Comparison of ENCODE assay signal across 23 cellular contexts in the genomic region with DNA sequence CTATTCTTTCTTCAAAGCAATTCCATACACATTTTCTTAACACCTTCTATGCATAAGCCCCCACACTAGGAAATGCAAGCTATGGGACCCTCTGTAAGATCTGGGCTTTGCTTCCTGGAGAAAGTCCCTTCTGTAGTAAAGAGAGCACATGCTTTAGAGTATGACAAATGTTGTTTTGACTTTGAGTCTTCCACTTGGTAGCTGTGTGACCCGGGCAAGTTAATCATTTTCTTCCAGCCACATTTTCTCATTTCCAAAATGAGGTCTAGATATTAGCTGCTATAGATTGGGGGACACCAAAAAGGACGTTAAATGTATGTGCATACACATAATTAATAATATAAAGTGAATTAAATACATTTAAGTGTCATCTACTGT.
"Had no signal": no experiment of that assay in that cellular context is flagged by ENCODE, and none has a peak within 500 bp of the region (broad histone marks: within the 10 kb centered on the region; RNA-seq: fewer than 3 reads in every experiment).

No MANE protein-coding gene starts in this region.

- H3K36me3 Mint-ChIP-seq: natural killer cell; stimulated activated naive B cell treated with anti-CD40 and anti-IgM and Interleukin-4, amounts not matched to agents 10 μg/mL and 1 μg/mL and 100 μg/mL, for 72 hours had no signal

- DNase-seq: effector CD4-positive, alpha-beta T cell; endodermal cell; foreskin melanocyte; head of caudate nucleus; kidney; mammary epithelial cell; natural killer cell; psoas muscle; spleen; stimulated activated CD4-positive, alpha-beta T cell treated with anti-CD3 and anti-CD28 coated beads, Interleukin-15, amount 100 ng/mL, for 24 hours; stimulated activated CD4-positive, alpha-beta T cell treated with anti-CD3 and anti-CD28 coated beads, Interleukin-1b, Interleukin-23, amount 100 ng/mL, for 48 hours; stimulated activated CD4-positive, alpha-beta T cell treated with anti-CD3 and anti-CD28 coated beads, Interleukin-4, amount 100 ng/mL, for 4 hours; stimulated activated naive B cell treated with anti-CD40 and anti-IgM and Interleukin-4, amounts not matched to agents 10 μg/mL and 1 μg/mL and 100 μg/mL, for 72 hours; stimulated activated naive CD8-positive, alpha-beta T cell treated with anti-CD3 and anti-CD28 coated beads, Interleukin-15, amount 100 ng/mL, for 72 hours; testis; upper lobe of right lung had no signal

- H3K4me1 Mint-ChIP-seq: endodermal cell; natural killer cell; stimulated activated naive B cell treated with anti-CD40 and anti-IgM and Interleukin-4, amounts not matched to agents 10 μg/mL and 1 μg/mL and 100 μg/mL, for 72 hours; stimulated activated naive CD8-positive, alpha-beta T cell treated with anti-CD3 and anti-CD28 coated beads, Interleukin-15, amount 100 ng/mL, for 72 hours had no signal

- H3K27ac ChIP-seq: coronary artery, parathyroid adenoma, psoas muscle, spleen, testis, tibial nerve, upper lobe of right lung, vagina had no signal

- H3K27me3 ChIP-seq: hepatocyte, spleen, testis, tibial nerve, upper lobe of right lung, vagina had no signal

- H3K4me3 Mint-ChIP-seq: endodermal cell; natural killer cell; stimulated activated naive B cell treated with anti-CD40 and anti-IgM and Interleukin-4, amounts not matched to agents 10 μg/mL and 1 μg/mL and 100 μg/mL, for 72 hours; stimulated activated naive CD8-positive, alpha-beta T cell treated with anti-CD3 and anti-CD28 coated beads, Interleukin-15, amount 100 ng/mL, for 72 hours had no signal

- ATAC-seq: left lobe of liver; natural killer cell; sciatic nerve; stimulated activated naive B cell treated with anti-CD40 and anti-IgM and Interleukin-4, amounts not matched to agents 10 μg/mL and 1 μg/mL and 100 μg/mL, for 72 hours; stimulated activated naive CD8-positive, alpha-beta T cell treated with anti-CD3 and anti-CD28 coated beads, Interleukin-15, amount 100 ng/mL, for 72 hours had no signal

- H3K27me3 Mint-ChIP-seq: stimulated activated naive B cell treated with anti-CD40 and anti-IgM and Interleukin-4, amounts not matched to agents 10 μg/mL and 1 μg/mL and 100 μg/mL, for 72 hours; stimulated activated naive CD8-positive, alpha-beta T cell treated with anti-CD3 and anti-CD28 coated beads, Interleukin-15, amount 100 ng/mL, for 72 hours had no signal

- H3K27ac Mint-ChIP-seq: endodermal cell; natural killer cell; stimulated activated naive B cell treated with anti-CD40 and anti-IgM and Interleukin-4, amounts not matched to agents 10 μg/mL and 1 μg/mL and 100 μg/mL, for 72 hours; stimulated activated naive CD8-positive, alpha-beta T cell treated with anti-CD3 and anti-CD28 coated beads, Interleukin-15, amount 100 ng/mL, for 72 hours had no signal

- H3K4me2 ChIP-seq: hepatocyte had no signal

- H2AFZ ChIP-seq: hepatocyte, parathyroid adenoma had no signal

- H3K9ac ChIP-seq: parathyroid adenoma had no signal

- H3K9me3 Mint-ChIP-seq: endodermal cell had no signal

- H3K36me3 ChIP-seq: spleen, tibial nerve, upper lobe of right lung, vagina had no signal

- H3K4me3 ChIP-seq: coronary artery, hepatocyte, psoas muscle, spleen, testis, tibial nerve, upper lobe of right lung, vagina had no signal

- H3K4me1 ChIP-seq: parathyroid adenoma, spleen, testis, upper lobe of right lung, vagina had no signal

- H3K9me3 ChIP-seq: psoas muscle, testis, tibial nerve, upper lobe of right lung, vagina had no signal
